1 cellular context compared by ENCODE assay signal in genomic region chr1:85297855-85298629, GRCh38.
TF ChIP-seq lines count a peak whose summit lies in the region.

No MANE protein-coding gene starts in this region.

TF ChIP-seq in K562, 482 proteins besides CTCF, POLR2A, EP300 and RAD21 (continued from another document and continues in another):
- TF ChIP-seq JUN (IDR thresholded peaks at IDR 0.05; ENCODE audit: borderline replicate concordance, low read depth, low read length) (0 out of 2 replicates have a peak, but pooled peaks have one; percentile 54), JUN (CRISPR knock-in tag; IDR thresholded peaks at IDR 0.05; ENCODE audit: borderline replicate concordance) (no peak), ZNF12 (CRISPR knock-in tag; IDR thresholded peaks at IDR 0.05) (no peak), MLX (CRISPR knock-in tag; conservative IDR thresholded peaks at IDR 0.05) (no peak), HDGF (IDR thresholded peaks at IDR 0.05) (no peak), ILF3 (IDR thresholded peaks at IDR 0.05; ENCODE audit: borderline replicate concordance) (no peak), ZNF57 (CRISPR knock-in tag; IDR thresholded peaks at IDR 0.05) (no peak), ATF3 (IDR thresholded peaks at IDR 0.05) (peak; percentile 73), ATF3 (CRISPR knock-in tag; conservative IDR thresholded peaks at IDR 0.05) (no peak), HDAC6 (IDR thresholded peaks at IDR 0.05; ENCODE audit: low read depth, low read length) (no peak), PHB (CRISPR knock-in tag; IDR thresholded peaks at IDR 0.05) (no peak), CEBPG (CRISPR knock-in tag; IDR thresholded peaks at IDR 0.05) (no peak), CEBPG (tag; conservative IDR thresholded peaks at IDR 0.05 in 1 of 2, IDR thresholded peaks at IDR 0.05 in 1 of 2) (no peak), FOXA3 (CRISPR knock-in tag; conservative IDR thresholded peaks at IDR 0.05 in 1 of 2, IDR thresholded peaks at IDR 0.05 in 1 of 2) (peak; percentile 36 to 56; a peak in 1 of 4 replicates), JUND (IDR thresholded peaks at IDR 0.05; ENCODE audit: borderline replicate concordance, low read depth, low read length) (peak; percentile 71; the same call in 1 of the 2 replicates), JUND (tag; IDR thresholded peaks at IDR 0.05; ENCODE audit: borderline replicate concordance, low read depth, low read length) (peak; percentile 85), SMARCA4 (IDR thresholded peaks at IDR 0.05) (peak; percentile 50; the same call in 1 of the 2 replicates), JUNB (CRISPR knock-in tag; conservative IDR thresholded peaks at IDR 0.05) (no peak), EGR1 (conservative IDR thresholded peaks at IDR 0.05) (no peak), MTA2 (IDR thresholded peaks at IDR 0.05; ENCODE audit: low read depth) (no peak), FOXK2 (conservative IDR thresholded peaks at IDR 0.05 in 1 of 2, IDR thresholded peaks at IDR 0.05 in 1 of 2; ENCODE audit: low read depth in 2 of 2) (0 out of 4 replicates have a peak, but pooled peaks of 1 of the 2 experiments have one; percentile 33), ZNF354B (CRISPR knock-in tag; IDR thresholded peaks at IDR 0.05) (no peak), ZNF263 (CRISPR knock-in tag; IDR thresholded peaks at IDR 0.05; ENCODE audit: borderline replicate concordance) (no peak), PCBP1 (IDR thresholded peaks at IDR 0.05; ENCODE audit: low read depth, low read length, poor library complexity, severe bottlenecking) (no peak), TRIM24 (IDR thresholded peaks at IDR 0.05) (no peak), TAF1 (IDR thresholded peaks at IDR 0.05; ENCODE audit: control insufficient read depth, extremely low read depth, insufficient read depth, low read length, severe bottlenecking) (no peak), AFF4 (CRISPR knock-in tag; IDR thresholded peaks at IDR 0.05) (no peak), ZNF707 (CRISPR knock-in tag; conservative IDR thresholded peaks at IDR 0.05) (no peak), CC2D1A (IDR thresholded peaks at IDR 0.05) (no peak), L3MBTL2 (IDR thresholded peaks at IDR 0.05) (0 out of 2 replicates have a peak, but pooled peaks have one; percentile 27), BDP1 (IDR thresholded peaks at IDR 0.05; ENCODE audit: insufficient read depth, insufficient read length) (no peak), ZC3H8 (IDR thresholded peaks at IDR 0.05) (no peak), SREBF2 (CRISPR knock-in tag; IDR thresholded peaks at IDR 0.05) (no peak), DPF2 (IDR thresholded peaks at IDR 0.05) (no peak), TSC22D4 (tag; IDR thresholded peaks at IDR 0.05) (no peak), PREB (CRISPR knock-in tag; IDR thresholded peaks at IDR 0.05) (no peak), TAF7 (tag; IDR thresholded peaks at IDR 0.05) (no peak), ZEB2 (IDR thresholded peaks at IDR 0.05) (no peak), KAT7 (CRISPR knock-in tag; IDR thresholded peaks at IDR 0.05; ENCODE audit: borderline replicate concordance) (no peak), RREB1 (CRISPR knock-in tag; IDR thresholded peaks at IDR 0.05) (no peak), PTBP1 (IDR thresholded peaks at IDR 0.05; ENCODE audit: low read depth, low read length) (no peak), RFX7 (CRISPR knock-in tag; IDR thresholded peaks at IDR 0.05) (no peak), RHOXF2B (CRISPR knock-in tag; conservative IDR thresholded peaks at IDR 0.05) (no peak), E2F8 (IDR thresholded peaks at IDR 0.05; ENCODE audit: low read depth, partially characterized antibody) (no peak), BRF1 (IDR thresholded peaks at IDR 0.05; ENCODE audit: borderline replicate concordance, extremely low read depth, insufficient read length) (no peak), MTA3 (IDR thresholded peaks at IDR 0.05; ENCODE audit: borderline replicate concordance) (no peak), POLR3A (IDR thresholded peaks at IDR 0.05; ENCODE audit: borderline replicate concordance, extremely low read depth, insufficient read depth, insufficient read length) (no peak), ZFP36 (IDR thresholded peaks at IDR 0.05; ENCODE audit: low read depth, low read length, partially characterized antibody) (no peak), EHMT2 (IDR thresholded peaks at IDR 0.05) (no peak), BRD9 (IDR thresholded peaks at IDR 0.05; ENCODE audit: low read depth, partially characterized antibody) (no peak), ZFP1 (CRISPR knock-in tag; IDR thresholded peaks at IDR 0.05) (no peak), TCFL5 (CRISPR knock-in tag; conservative IDR thresholded peaks at IDR 0.05) (no peak), RCOR1 (IDR thresholded peaks at IDR 0.05; ENCODE audit: borderline replicate concordance in 1 of 2, low read depth in 2 of 2, low read length in 2 of 2) (no peak), NR4A1 (CRISPR knock-in tag; IDR thresholded peaks at IDR 0.05) (no peak), NR4A1 (tag; IDR thresholded peaks at IDR 0.05) (no peak), ZNF175 (CRISPR knock-in tag; IDR thresholded peaks at IDR 0.05; ENCODE audit: low read depth) (no peak), SMARCE1 (IDR thresholded peaks at IDR 0.05) (no peak; the same call in 1 of the 2 replicates), YY1 (IDR thresholded peaks at IDR 0.05; ENCODE audit: borderline replicate concordance in 1 of 3, control insufficient read depth in 1 of 3, extremely low read depth in 1 of 3, insufficient read depth in 3 of 3, insufficient read length in 1 of 3, insufficient replicate concordance in 2 of 3, low read depth in 1 of 3, low read length in 2 of 3) (no peak), ELK3 (CRISPR knock-in tag; IDR thresholded peaks at IDR 0.05) (no peak)
